Comparison of ENCODE assay signal across 11 cellular contexts in genomic region chr7:29866490-29866930, GRCh38.
DNase-seq lines count a peak whose midpoint lies in the region; ATAC-seq and TF ChIP-seq lines count a peak whose summit lies in the region.
"Had no signal": no experiment of that assay in that cellular context is flagged by ENCODE, and none has a peak within 500 bp of the region (broad histone marks: within the 10 kb centered on the region; RNA-seq: fewer than 3 reads in every experiment).

No MANE protein-coding gene starts in this region.

- H3K4me3 ChIP-seq in SK-N-MC (peak overlapping the region; percentile 28; the same call in 1 of the 2 replicates), fibroblast of villous mesenchyme (ENCODE audit: low read depth, low read length) (no peak overlapping the region)

- no peaks in the 10 kb centered on the region for H3K9me3 ChIP-seq in SK-N-MC (ENCODE audit: low read depth, low read length)

- no peak overlapping the region for H3K9ac ChIP-seq in SK-N-MC (ENCODE audit: insufficient read length)

- H3K36me3 ChIP-seq in SK-N-MC (ENCODE audit: insufficient read depth, low read length) = no peaks in the 10 kb centered on the region

- ATAC-seq in sciatic nerve (peak; percentile 57), HG02852 (IDR thresholded peaks at IDR 0.05; ENCODE audit: unreplicated experiment) (no peak), GM18870 (IDR thresholded peaks at IDR 0.05; ENCODE audit: unreplicated experiment) (no peak)
- ATAC-seq: activated CD4-positive, alpha-beta T cell treated with anti-CD3 and anti-CD28 coated beads for 36 hours had no signal

- DNase-seq in GDM1 (lab: John Stamatoyannopoulos, UW) (peak; percentile 82), SK-N-MC (ENCODE audit: low read depth, low spot score) (peak; percentile 56), fibroblast of villous mesenchyme (ENCODE audit: low read depth) (peak; percentile 21), sciatic nerve (ENCODE audit: low spot score) (peak; percentile 62), LoVo (ENCODE audit: low spot score) (no peak), dedifferentiated amniotic fluid mesenchymal stem cell (ENCODE audit: extremely low spot score) (no peak)
- DNase-seq: activated CD4-positive, alpha-beta T cell treated with anti-CD3 and anti-CD28 coated beads for 36 hours; Karpas-422; PC-3 had no signal

- H3K27ac ChIP-seq in SK-N-MC = no peak overlapping the region

- intact Hi-C loops in sciatic nerve (cut with DNase I) = no loop called here

- no peak for TF ChIP-seq CTCF in fibroblast of villous mesenchyme (IDR thresholded peaks at IDR 0.05; ENCODE audit: insufficient read depth, low read depth, low read length)

Comparison
In these comparisons a context has a peak if more than half of its experiments do, and no peak if none do; other contexts are left out.
1. DNase-seq: peak in GDM1 (single experiment), SK-N-MC (single experiment), fibroblast of villous mesenchyme (single experiment) and sciatic nerve (single experiment); none in LoVo (single experiment) and dedifferentiated amniotic fluid mesenchymal stem cell (single experiment).